In the genomic region with DNA sequence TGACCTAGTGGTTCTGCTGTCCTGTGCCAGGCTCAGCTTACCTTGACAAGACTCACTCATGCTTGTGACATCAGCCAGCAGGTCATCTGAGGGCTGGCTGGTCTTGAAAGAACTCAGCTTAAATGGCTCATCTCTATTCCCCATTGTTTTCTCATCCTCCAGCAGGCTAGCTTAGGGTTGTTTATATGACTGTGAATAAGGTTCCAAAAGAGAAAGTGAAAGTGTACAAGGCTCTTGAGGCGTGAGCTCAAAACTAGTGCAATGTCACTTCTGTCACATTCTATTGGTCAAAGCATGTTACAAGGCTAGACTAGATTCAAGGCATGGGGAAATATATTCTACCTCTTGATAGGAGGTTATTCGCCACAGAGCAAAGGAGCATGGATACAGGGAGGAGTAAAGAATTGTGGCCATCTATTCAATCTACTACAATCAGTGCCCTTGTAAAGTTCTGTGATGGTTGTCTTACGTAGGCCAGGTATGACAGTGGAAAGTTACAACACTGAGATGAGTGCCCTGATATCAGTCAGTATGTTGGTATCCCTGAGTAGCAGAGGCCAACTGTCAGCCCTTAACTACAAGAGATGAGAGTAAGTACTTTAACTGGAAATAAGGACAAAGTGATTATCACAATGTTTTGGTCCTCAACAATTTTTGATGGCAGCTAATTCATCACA, we compare ENCODE assay signal across 8 cellular contexts. TPM values are rescaled to one million over a fixed set of nuclear protein-coding genes. Genes with fewer than 3 reads are reported as not detected.
DNase-seq lines count a peak whose midpoint lies in the region; ATAC-seq and TF ChIP-seq lines count a peak whose summit lies in the region.

No MANE protein-coding gene starts in this region.

- H3K9me3 Mint-ChIP-seq in T-helper 2 cell treated with Interferon-gamma antibody and Interleukin-4, amounts not matched to agents 5 μg/mL and 100 μg/mL, for 36 hours = peaks cover 28% of the 10 kb centered on the region

- in situ Hi-C loops in GM23248 (cut with MboI) = no loop called here

- H3K4me2 ChIP-seq in DND-41 (ENCODE audit: insufficient read depth, low read length) = peak overlapping the region; percentile 82
- no peak overlapping the region for H3K4me2 ChIP-seq in GM23248 (ENCODE audit: unreplicated experiment)

- H3F3A ChIP-seq in GM23248 (ENCODE audit: insufficient read depth) = no peaks in the 10 kb centered on the region

- H3K79me2 ChIP-seq in DND-41 (ENCODE audit: insufficient read depth, low read length) (no peaks in the 10 kb centered on the region), GM23248 (ENCODE audit: insufficient read depth) (no peaks in the 10 kb centered on the region)

- H3K27me3 ChIP-seq in DND-41 (ENCODE audit: insufficient read depth, low read length, poor library complexity) = no peaks in the 10 kb centered on the region
- H3K27me3 ChIP-seq in GM23248 (replicated peaks; ENCODE audit: insufficient read depth) = no peaks in the 10 kb centered on the region
- H3K27me3 ChIP-seq in liver (ENCODE audit: control insufficient read depth in 4 of 4, insufficient read depth in 4 of 4, low read length in 3 of 4) = no peaks in the 10 kb centered on the region

- no peaks in the 10 kb centered on the region for H3K36me3 Mint-ChIP-seq in T-helper 2 cell treated with Interferon-gamma antibody and Interleukin-4, amounts not matched to agents 5 μg/mL and 100 μg/mL, for 36 hours (ENCODE audit: low read depth)

- intact Hi-C loops in Right ventricle myocardium inferior (cut with DNase I) = no loop called here

- peak overlapping the region; percentile 90 for H3K27ac Mint-ChIP-seq in T-helper 2 cell treated with Interferon-gamma antibody and Interleukin-4, amounts not matched to agents 5 μg/mL and 100 μg/mL, for 36 hours

- H3K9ac ChIP-seq in DND-41 (ENCODE audit: low read depth, low read length) (peak overlapping the region; percentile 61), GM23248 (no peak overlapping the region), liver (ENCODE audit: low read depth in 1 of 2, low read length in 2 of 2) (peak overlapping the region; percentile 16 to 51)

- H4K20me1 ChIP-seq in DND-41 (ENCODE audit: insufficient read depth, low read length) (no peaks in the 10 kb centered on the region), GM23248 (ENCODE audit: insufficient read depth) (no peaks in the 10 kb centered on the region)

- no peaks in the 10 kb centered on the region for H3K9me2 ChIP-seq in GM23248 (ENCODE audit: insufficient read depth)

- H3K9me3 ChIP-seq in DND-41 (ENCODE audit: insufficient read depth, low read length, severe bottlenecking) (peaks cover 3% of the 10 kb centered on the region), GM23248 (ENCODE audit: low read depth) (no peaks in the 10 kb centered on the region), liver (ENCODE audit: control insufficient read depth in 4 of 4, low read length in 3 of 4) (no peaks in the 10 kb centered on the region)

- DNase-seq in DND-41 = peak; percentile 35
- peak; percentile 4 for DNase-seq in GM23248
- DNase-seq in T-helper 2 cell treated with Interferon-gamma antibody and Interleukin-4, amounts not matched to agents 5 μg/mL and 100 μg/mL, for 36 hours (ENCODE audit: low spot score) = peak; percentile 5
- DNase-seq in Right ventricle myocardium inferior (ENCODE audit: missing footprints) = no peak
- DNase-seq in amygdala (lab: John Stamatoyannopoulos, UW) = no peak

- H3K4me3 Mint-ChIP-seq in T-helper 2 cell treated with Interferon-gamma antibody and Interleukin-4, amounts not matched to agents 5 μg/mL and 100 μg/mL, for 36 hours = peak overlapping the region; percentile 75

- H2AFZ ChIP-seq in DND-41 (ENCODE audit: low read depth, low read length) = peak overlapping the region; percentile 89
- H2AFZ ChIP-seq in GM23248 = no peak overlapping the region; the same call in 1 of the 2 replicates

- H3K4me1 ChIP-seq in DND-41 (ENCODE audit: insufficient read depth, low read length) = peaks cover 15% of the 10 kb centered on the region
- no peaks in the 10 kb centered on the region for H3K4me1 ChIP-seq in GM23248 (ENCODE audit: insufficient read depth)
- peaks cover 0 to 3% (median 0%) of the 10 kb centered on the region in 4 donors for H3K4me1 ChIP-seq in liver (ENCODE audit: control insufficient read depth in 4 of 4, insufficient read depth in 4 of 4, low read length in 3 of 4)

- TF ChIP-seq RAD21 in liver (IDR thresholded peaks at IDR 0.05) = no peak

- no peaks in the 10 kb centered on the region for H3K27me3 Mint-ChIP-seq in T-helper 2 cell treated with Interferon-gamma antibody and Interleukin-4, amounts not matched to agents 5 μg/mL and 100 μg/mL, for 36 hours (ENCODE audit: low read depth)

- ATAC-seq in DND-41 (ENCODE audit: insufficient read depth, low read depth) = peak; percentile 98
- no peak for ATAC-seq in HG03457 (IDR thresholded peaks at IDR 0.05; ENCODE audit: unreplicated experiment)
- ATAC-seq in HG03439 (IDR thresholded peaks at IDR 0.05; ENCODE audit: unreplicated experiment) = no peak
- ATAC-seq in Right ventricle myocardium inferior = no peak

- H3K4me3 ChIP-seq in DND-41 (ENCODE audit: low read depth in 1 of 2, low read length in 2 of 2) = peak overlapping the region; percentile 22 to 58; a peak in 3 of 4 replicates
- no peak overlapping the region for H3K4me3 ChIP-seq in GM23248
- peak overlapping the region; percentile 26 to 44 (median 43) for H3K4me3 ChIP-seq in liver (ENCODE audit: low read depth in 1 of 3, low read length in 3 of 3)

- no peaks in the 10 kb centered on the region for H3K36me3 ChIP-seq in DND-41 (ENCODE audit: insufficient read depth, low read length)
- H3K36me3 ChIP-seq in GM23248 (ENCODE audit: low read depth) = no peaks in the 10 kb centered on the region
- no peaks in the 10 kb centered on the region for H3K36me3 ChIP-seq in liver (ENCODE audit: control insufficient read depth in 4 of 4, insufficient read depth in 3 of 4, low read depth in 1 of 4, low read length in 3 of 4)

- H3K4me1 Mint-ChIP-seq in T-helper 2 cell treated with Interferon-gamma antibody and Interleukin-4, amounts not matched to agents 5 μg/mL and 100 μg/mL, for 36 hours (ENCODE audit: low read depth) = peaks cover 9% of the 10 kb centered on the region

- H3K27ac ChIP-seq in DND-41 (ENCODE audit: low read length) = peak overlapping the region; percentile 85
- no peak overlapping the region for H3K27ac ChIP-seq in GM23248
- peak overlapping the region in 1 of 2 donors; percentile 74 for H3K27ac ChIP-seq in liver (ENCODE audit: low read depth in 1 of 2, low read length in 2 of 2)

- TF ChIP-seq CTCF in DND-41 (IDR thresholded peaks at IDR 0.05; ENCODE audit: borderline replicate concordance, extremely low read depth, low read length, poor library complexity, severe bottlenecking) (no peak), liver (IDR thresholded peaks at IDR 0.05; ENCODE audit: low read depth, low read length, missing input control) (no peak)

- WGBS in GM23248 (ENCODE audit: low coverage in 1 of 2, low lambda C conversion rate in 2 of 2, missing lambda C conversion rate in 2 of 2), 2 experiments = 72 to 88% methylated on average over 3 of the region's 3 CpGs
- 32% methylated on average over 3 of the region's 3 CpGs for WGBS in liver

TF ChIP-seq in liver, 16 proteins besides CTCF, POLR2A, EP300 and RAD21 (continues in another document):
- no peak for TF ChIP-seq EGR1 (IDR thresholded peaks at IDR 0.05; ENCODE audit: low read depth in 2 of 2)
- no peak for TF ChIP-seq HNF4A (conservative IDR thresholded peaks at IDR 0.05)
- no peak for TF ChIP-seq FOXA1 (IDR thresholded peaks at IDR 0.05)
- TF ChIP-seq, protein P1, sequence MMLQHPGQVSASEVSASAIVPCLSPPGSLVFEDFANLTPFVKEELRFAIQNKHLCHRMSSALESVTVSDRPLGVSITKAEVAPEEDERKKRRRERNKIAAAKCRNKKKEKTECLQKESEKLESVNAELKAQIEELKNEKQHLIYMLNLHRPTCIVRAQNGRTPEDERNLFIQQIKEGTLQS (IDR thresholded peaks at IDR 0.05) = no peak
- no peak for TF ChIP-seq HNF4G (IDR thresholded peaks at IDR 0.05)
- TF ChIP-seq GABPA (IDR thresholded peaks at IDR 0.05 in 1 of 2, conservative IDR thresholded peaks at IDR 0.05 in 1 of 2) = no peak
- TF ChIP-seq RXRA (IDR thresholded peaks at IDR 0.05) = no peak
- no peak for TF ChIP-seq YY1 (IDR thresholded peaks at IDR 0.05)
- no peak for TF ChIP-seq MAX (IDR thresholded peaks at IDR 0.05)

RNA-seq across cellular contexts. Expression of gene TMLHE, which starts 19.8 kb away (rescaled TPM):
- total RNA-seq in GM23248 (2014; rRNA removed; shearing (Covaris generic)) = 5.9 and 12.0 TPM in 2 replicates
- polyA plus RNA-seq in GM23248 (2016; fragmentation: Nextera tagmentation; extraction: Ambion mirVana) (10.3 and 11.5 TPM in 2 replicates), liver (10 to 100 TPM; 10.4 to 11.7 TPM)
- total RNA-seq in liver (10 to 100 TPM; 12.7 to 21.3 TPM), Right ventricle myocardium inferior (38.8 TPM)

RNA-seq across cellular contexts. Expression of gene SPRY3, which starts 20.2 kb away (rescaled TPM):
- 0.38 and 0.65 TPM in 2 replicates for total RNA-seq in GM23248 (2014; rRNA removed; shearing (Covaris generic))
- polyA plus RNA-seq in GM23248 (2016; fragmentation: Nextera tagmentation; extraction: Ambion mirVana) = 0.20 and 0.21 TPM in 2 replicates
- 1 to 10 TPM in 1 of 2 donors, under 1 TPM in 1; 0.28 to 1.0 TPM for total RNA-seq in liver
- under 1 TPM; 0.21 to 0.29 TPM for polyA plus RNA-seq in liver
- total RNA-seq in Right ventricle myocardium inferior = 0.84 TPM

Comparison
In these comparisons a context has a peak if more than half of its experiments do, and no peak if none do; other contexts are left out.
1. DNase-seq: peak in DND-41 (single experiment), GM23248 (single experiment) and T-helper 2 cell treated with Interferon-gamma antibody and Interleukin-4, amounts not matched to agents 5 μg/mL and 100 μg/mL, for 36 hours (single experiment); none in Right ventricle myocardium inferior (single experiment) and amygdala (0 of 56).